ENCODE assay signal across 18 cellular contexts in the genomic region with DNA sequence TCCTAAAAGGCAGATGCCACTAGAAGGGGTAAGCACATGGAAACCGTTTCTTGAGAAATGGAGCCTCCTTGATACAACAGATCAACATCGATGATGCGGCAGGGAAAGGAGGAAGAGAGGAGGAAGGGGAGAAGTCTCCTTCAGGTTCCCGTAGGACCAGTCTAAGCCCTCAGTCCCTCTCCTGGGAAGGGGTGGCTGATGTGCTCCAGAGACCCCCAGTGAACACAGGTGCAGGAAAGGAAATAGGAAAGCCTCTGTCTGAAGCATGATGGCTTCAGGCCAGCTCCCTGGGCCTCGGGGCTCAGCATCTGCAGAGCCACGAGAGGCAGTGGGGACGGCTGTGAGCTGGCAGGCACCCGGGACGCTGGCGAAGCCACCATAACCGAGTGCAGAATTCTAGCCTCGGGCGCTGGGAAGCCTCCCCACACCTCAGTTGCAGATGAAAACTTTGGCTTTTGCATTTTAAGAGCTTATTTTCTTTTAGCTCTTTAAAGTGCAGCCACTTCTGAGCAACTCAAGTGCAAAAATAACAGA. TPM values are rescaled to one million over a fixed set of nuclear protein-coding genes. Genes with fewer than 3 reads are reported as not detected.
"Had no signal": no experiment of that assay in that cellular context is flagged by ENCODE, and none has a peak within 500 bp of the region (broad histone marks: within the 10 kb centered on the region; RNA-seq: fewer than 3 reads in every experiment).

No MANE protein-coding gene starts in this region.

- H3K36me3 ChIP-seq: esophagus squamous epithelium, gastroesophageal sphincter, neutrophil, ovary, right atrium auricular region had no signal

- H3K4me3 ChIP-seq: esophagus squamous epithelium, gastroesophageal sphincter, mucosa of descending colon, ovary, right atrium auricular region had no signal

- H3K27ac ChIP-seq: epithelial cell of prostate, esophagus squamous epithelium, gastroesophageal sphincter, neutrophil, ovary, right atrium auricular region had no signal

- H3K4me1 ChIP-seq: esophagus squamous epithelium, gastroesophageal sphincter, right atrium auricular region had no signal

- H3K9me3 ChIP-seq: mucosa of descending colon, neutrophil, ovary, right atrium auricular region had no signal

- DNase-seq: effector memory CD8-positive, alpha-beta T cell; esophagus squamous epithelium; foreskin fibroblast; kidney glomerular epithelial cell; mammary epithelial cell; mucosa of descending colon; naive thymus-derived CD8-positive, alpha-beta T cell; ovary; small intestine; stimulated activated CD4-positive, alpha-beta T cell treated with anti-CD3 and anti-CD28 coated beads, Interleukin-12 subunit alpha, Interleukin-12 subunit beta, amount 100 ng/mL, for 4 hours; stimulated activated naive CD4-positive, alpha-beta T cell had no signal

- ATAC-seq: effector memory CD8-positive, alpha-beta T cell; gastroesophageal sphincter; mucosa of descending colon; naive thymus-derived CD8-positive, alpha-beta T cell had no signal

- H3K27me3 ChIP-seq: esophagus squamous epithelium, neutrophil, ovary, right atrium auricular region had no signal

RNA-seq across cellular contexts. Expression of gene SPATA19, which starts 1.8 kb away (rescaled TPM):
- total RNA-seq: esophagus squamous epithelium; gastroesophageal sphincter; liver; mammary epithelial cell; mucosa of descending colon; naive thymus-derived CD8-positive, alpha-beta T cell; ovary; posterior vena cava; right atrium auricular region had no signal
- polyA plus RNA-seq: liver; mammary epithelial cell; naive thymus-derived CD8-positive, alpha-beta T cell; neural cell; ovary; small intestine had no signal
